Comparison of ENCODE assay signal across 8 cellular contexts in the genomic region with DNA sequence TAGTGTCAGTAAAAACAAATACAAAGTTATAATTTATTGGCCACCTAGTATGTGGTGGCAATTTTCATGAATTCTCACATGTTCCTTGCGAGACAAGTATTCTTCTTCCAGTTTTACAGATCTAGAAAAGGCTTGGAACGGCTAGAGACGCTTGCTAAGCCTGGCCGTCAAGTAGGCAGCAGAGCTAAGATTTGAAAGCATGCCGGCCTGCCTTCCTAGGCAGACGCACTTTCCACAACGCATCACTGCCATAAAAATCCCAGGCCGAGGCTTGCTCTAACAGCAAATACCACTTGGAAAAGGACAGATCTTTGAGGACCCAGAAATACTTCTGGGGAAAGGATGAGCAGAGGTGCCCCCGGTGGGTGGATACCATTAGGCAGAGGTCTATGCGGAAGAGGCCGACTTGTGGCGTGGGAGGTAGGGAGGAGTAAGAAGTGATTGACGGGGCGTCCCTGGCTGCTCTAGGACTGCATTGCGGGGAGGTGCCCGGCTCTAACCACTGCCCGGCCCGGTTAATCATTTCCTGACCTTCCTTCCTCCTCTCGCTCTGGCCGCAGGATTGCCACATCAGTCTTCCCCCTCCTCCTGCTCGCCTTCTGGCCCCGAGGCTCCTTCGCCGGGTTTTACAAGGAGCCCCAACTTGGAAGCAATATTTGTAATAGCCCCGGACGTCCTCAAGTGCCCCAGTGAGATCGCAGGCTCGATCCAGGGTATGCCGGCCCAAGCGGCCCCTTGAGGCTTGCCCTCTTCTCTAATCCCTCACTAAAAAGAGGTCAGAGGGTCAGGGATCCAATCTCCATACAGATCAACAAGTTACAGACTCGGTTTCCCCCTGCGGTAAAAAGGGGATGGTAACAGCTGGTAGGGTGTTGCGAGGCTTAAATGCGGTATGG. TPM values are rescaled to one million over a fixed set of nuclear protein-coding genes. Genes with fewer than 3 reads are reported as not detected.
A peak's percentile ranks its signal among the peaks of the same experiment; 100 is the strongest.
DNase-seq lines count a peak whose midpoint lies in the region; ATAC-seq and TF ChIP-seq lines count a peak whose summit lies in the region.

No MANE protein-coding gene starts in this region.

- TF ChIP-seq CTCF in endodermal cell (conservative IDR thresholded peaks at IDR 0.05), result no peak
- TF ChIP-seq CTCF in mucosa of descending colon (IDR thresholded peaks at IDR 0.05), result no peak

- peaks cover 11% of the 10 kb centered on the region for H3K27me3 ChIP-seq in endodermal cell (ENCODE audit: control insufficient read depth, insufficient read depth, low read length, poor library complexity, severe bottlenecking)

- H3K4me3 ChIP-seq in endodermal cell (ENCODE audit: low read length), result peak overlapping the region; percentile 87
- peak overlapping the region; percentile 80 for H3K4me3 ChIP-seq in mucosa of descending colon

- peaks cover 46% of the 10 kb centered on the region for H3K27me3 Mint-ChIP-seq in endodermal cell (ENCODE audit: insufficient read depth)

- H3K4me1 ChIP-seq in endodermal cell (ENCODE audit: control insufficient read depth, insufficient read depth, low read length), result peaks cover 19% of the 10 kb centered on the region
- peaks cover 52% of the 10 kb centered on the region for H3K4me1 ChIP-seq in mucosa of descending colon (ENCODE audit: low read depth)

- intact Hi-C loops in mucosa of descending colon (cut with DNase I, micrococcal nuclease), result no loop called here

- H3K9me3 Mint-ChIP-seq in endodermal cell, result no peaks in the 10 kb centered on the region

- DNase-seq in NCI-H460 (ENCODE audit: extremely low read depth, low read depth), result peak; percentile 92
- DNase-seq in activated CD8-positive, alpha-beta memory T cell treated with anti-CD3 and anti-CD28 coated beads for 24 hours, result peak; percentile 86
- DNase-seq in endodermal cell, result peak; percentile 90
- peak; percentile 93 to 97 (median 97) for DNase-seq in mucosa of descending colon
- DNase-seq in stimulated activated CD8-positive, alpha-beta memory T cell treated with anti-CD3 and anti-CD28 coated beads, Interleukin-4, amount 100 ng/mL, for 48 hours, result peak; percentile 88

- H3K27ac Mint-ChIP-seq in endodermal cell, result peak overlapping the region; percentile 96

- peak overlapping the region; percentile 81 for H3K9ac ChIP-seq in endodermal cell (ENCODE audit: extremely low read depth, low read length, poor library complexity, severe bottlenecking)

- TF ChIP-seq POLR2A in GM10847 (IDR thresholded peaks at IDR 0.05; ENCODE audit: extremely low read depth, insufficient read length), result peak; percentile 49

- H3K9me3 ChIP-seq in endodermal cell (ENCODE audit: control insufficient read depth, low read length) (no peaks in the 10 kb centered on the region), mucosa of descending colon (no peaks in the 10 kb centered on the region)

- peaks cover 53% of the 10 kb centered on the region for H3K4me1 Mint-ChIP-seq in endodermal cell

- ATAC-seq in HG02610 (IDR thresholded peaks at IDR 0.05; ENCODE audit: unreplicated experiment) (peak; percentile 53), mucosa of descending colon (peak; percentile 68), GM18519 (IDR thresholded peaks at IDR 0.05; ENCODE audit: low FRiP score, unreplicated experiment) (no peak)

- no peak overlapping the region for H3K27ac ChIP-seq in endodermal cell (ENCODE audit: low read depth, low read length)

- peak overlapping the region; percentile 76 for H3K4me3 Mint-ChIP-seq in endodermal cell

- 16 to 29% methylated on average over 21 to 34 of the region's 34 CpGs for WGBS in endodermal cell (ENCODE audit: insufficient coverage in 1 of 2, insufficient read length in 1 of 2), 2 experiments

- peaks cover 3% of the 10 kb centered on the region for H3K36me3 Mint-ChIP-seq in endodermal cell (ENCODE audit: low read depth)

- no peaks in the 10 kb centered on the region for H3K36me3 ChIP-seq in endodermal cell (ENCODE audit: control insufficient read depth, insufficient read depth, low read length)
- no peaks in the 10 kb centered on the region for H3K36me3 ChIP-seq in mucosa of descending colon (ENCODE audit: low read depth)

RNA-seq across cellular contexts. Expression of gene USP3, which starts 1.3 kb away (rescaled TPM):
- 37.6 and 46.1 TPM in 2 replicates for total RNA-seq in NCI-H460 (2014; rRNA removed; shearing (Covaris generic))
- 44.2 and 50.8 TPM in 2 replicates for polyA plus RNA-seq in NCI-H460 (2014; cell fraction: nucleus; rRNA removed)
- total RNA-seq in endodermal cell (10 to 100 TPM; 51.5 to 52.5 TPM), mucosa of descending colon (100 to 1,000 TPM in 1 of 3 donors, 10 to 100 TPM in 2; 65.6 to 101 (median 67.3) TPM)
- 64.2 TPM for polyA plus RNA-seq in endodermal cell (2013, experiment 1 of 2)
- 62.6 TPM for polyA plus RNA-seq in endodermal cell (2013, experiment 2 of 2)
